In genomic region chr22:50016308-50016987, GRCh38 we compare ENCODE assay signal across 15 cellular contexts. TPM values are rescaled to one million over a fixed set of nuclear protein-coding genes. Genes with fewer than 3 reads are reported as not detected.
DNase-seq lines count a peak whose midpoint lies in the region; ATAC-seq, FAIRE-seq and TF ChIP-seq lines count a peak whose summit lies in the region.
"Had no signal": no experiment of that assay in that cellular context is flagged by ENCODE, and none has a peak within 500 bp of the region (broad histone marks: within the 10 kb centered on the region; RNA-seq: fewer than 3 reads in every experiment).

No MANE protein-coding gene starts in this region.

- H3K4me3 ChIP-seq in H1 (ENCODE audit: extremely low read depth in 1 of 4, insufficient read depth in 2 of 4, low read depth in 3 of 4, low read length in 4 of 4): no peak overlapping the region
- H3K4me3 ChIP-seq: body of pancreas, ovary, testis had no signal

- POLR2A ChIA-PET in H1 (lab: Charles Lee; ENCODE audit: partially characterized antibody): no interaction called here

- peaks cover 0 to 3% of the 10 kb centered on the region in 2 experiments for H4K20me1 ChIP-seq in H1 (replicated peaks in 1 of 2; ENCODE audit: control insufficient read depth in 1 of 2, insufficient read depth in 2 of 2, low read length in 2 of 2)

- peak overlapping the region; percentile 74 for H3K4me3 Mint-ChIP-seq in activated T-cell treated with anti-CD3 and anti-CD28 coated beads, Interleukin-2, amount 50 U/mL, for 24 hours
- peak overlapping the region; percentile 73 for H3K4me3 Mint-ChIP-seq in stimulated activated effector memory CD8-positive, alpha-beta T cell treated with anti-CD3 and anti-CD28 coated beads, Interleukin-12 subunit alpha, Interleukin-12 subunit beta, amount 100 ng/mL, for 72 hours

- no peak for TF ChIP-seq RAD21 in H1 (IDR thresholded peaks at IDR 0.05 in 1 of 2, conservative IDR thresholded peaks at IDR 0.05 in 1 of 2; ENCODE audit: low read depth in 2 of 2, low read length in 2 of 2)

- H3K27me3 Mint-ChIP-seq in activated T-cell treated with anti-CD3 and anti-CD28 coated beads, Interleukin-2, amount 50 U/mL, for 24 hours: peaks cover 11% of the 10 kb centered on the region

- H2AK5ac ChIP-seq in H1 (ENCODE audit: low read depth, low read length): no peak overlapping the region

- no peak overlapping the region for H2BK120ac ChIP-seq in H1 (replicated peaks; ENCODE audit: low read depth, low read length)

- no peaks in the 10 kb centered on the region; the same call in 1 of the 2 replicates for H3K79me1 ChIP-seq in H1 (ENCODE audit: low read depth, low read length)

- no peak overlapping the region for H3K27ac ChIP-seq in H1 (ENCODE audit: low read depth, low read length)
- H3K27ac ChIP-seq: body of pancreas, ovary, testis had no signal

- H3K36me3 Mint-ChIP-seq in activated T-cell treated with anti-CD3 and anti-CD28 coated beads, Interleukin-2, amount 50 U/mL, for 24 hours (ENCODE audit: low read depth): peaks cover 1% of the 10 kb centered on the region
- peaks cover 7% of the 10 kb centered on the region for H3K36me3 Mint-ChIP-seq in stimulated activated effector memory CD8-positive, alpha-beta T cell treated with anti-CD3 and anti-CD28 coated beads, Interleukin-12 subunit alpha, Interleukin-12 subunit beta, amount 100 ng/mL, for 72 hours

- H2BK5ac ChIP-seq in H1 (ENCODE audit: low read depth, low read length): no peak overlapping the region

- no peak overlapping the region for H4K91ac ChIP-seq in H1 (replicated peaks; ENCODE audit: insufficient read length, low read length)

- H2BK15ac ChIP-seq in H1 (ENCODE audit: low read length): no peak overlapping the region

- no peaks in the 10 kb centered on the region for H3K36me3 ChIP-seq in H1 (ENCODE audit: control insufficient read depth in 2 of 4, insufficient read depth in 4 of 4, low read length in 3 of 4)
- H3K36me3 ChIP-seq: ovary had no signal

- H3K9me3 ChIP-seq in H1 (ENCODE audit: insufficient read depth in 2 of 2, low read depth in 1 of 2, low read length in 1 of 2): peaks cover 0 to 12% of the 10 kb centered on the region in 2 experiments; a peak in 2 of 4 replicates
- H3K9me3 ChIP-seq: body of pancreas, ovary, testis had no signal

- H3K27ac Mint-ChIP-seq in activated T-cell treated with anti-CD3 and anti-CD28 coated beads, Interleukin-2, amount 50 U/mL, for 24 hours: no peak overlapping the region
- H3K27ac Mint-ChIP-seq in stimulated activated effector memory CD8-positive, alpha-beta T cell treated with anti-CD3 and anti-CD28 coated beads, Interleukin-12 subunit alpha, Interleukin-12 subunit beta, amount 100 ng/mL, for 72 hours: peak overlapping the region; percentile 23

- no peak overlapping the region for H3K9ac ChIP-seq in H1 (replicated peaks in 1 of 4; ENCODE audit: extremely low read depth in 1 of 4, low read depth in 3 of 4, low read length in 3 of 4)

- peaks cover 0 to 15% (median 8%) of the 10 kb centered on the region in 4 experiments; a peak in 6 of 7 replicates for H3K4me1 ChIP-seq in H1 (replicated peaks in 1 of 4; ENCODE audit: control insufficient read depth in 3 of 4, insufficient read depth in 4 of 4, low read length in 3 of 4)

- peak overlapping the region; percentile 51 for H4K8ac ChIP-seq in H1 (ENCODE audit: extremely low read depth, insufficient read depth, low read length)

- H3K4ac ChIP-seq in H1 (replicated peaks; ENCODE audit: insufficient read length, low read depth, low read length): no peak overlapping the region

- no peaks in the 10 kb centered on the region for H3K79me2 ChIP-seq in H1 (ENCODE audit: control insufficient read depth in 1 of 2, insufficient read depth in 2 of 2, low read length in 2 of 2)

- H3K4me1 Mint-ChIP-seq in activated T-cell treated with anti-CD3 and anti-CD28 coated beads, Interleukin-2, amount 50 U/mL, for 24 hours (ENCODE audit: low read depth): peaks cover 15% of the 10 kb centered on the region
- H3K4me1 Mint-ChIP-seq in stimulated activated effector memory CD8-positive, alpha-beta T cell treated with anti-CD3 and anti-CD28 coated beads, Interleukin-12 subunit alpha, Interleukin-12 subunit beta, amount 100 ng/mL, for 72 hours: peaks cover 14% of the 10 kb centered on the region

- no peaks in the 10 kb centered on the region for H3K9me3 Mint-ChIP-seq in activated T-cell treated with anti-CD3 and anti-CD28 coated beads, Interleukin-2, amount 50 U/mL, for 24 hours
- H3K9me3 Mint-ChIP-seq in stimulated activated effector memory CD8-positive, alpha-beta T cell treated with anti-CD3 and anti-CD28 coated beads, Interleukin-12 subunit alpha, Interleukin-12 subunit beta, amount 100 ng/mL, for 72 hours: no peaks in the 10 kb centered on the region

- H3K56ac ChIP-seq in H1 (replicated peaks; ENCODE audit: insufficient read length, low read depth, low read length): no peak overlapping the region

- H3K27me3 ChIP-seq in H1 (replicated peaks in 1 of 4; ENCODE audit: control insufficient read depth in 3 of 4, extremely low read depth in 1 of 4, insufficient read depth in 3 of 4, low read length in 3 of 4): peaks cover 18 to 47% (median 36%) of the 10 kb centered on the region in 4 experiments
- H3K27me3 ChIP-seq: body of pancreas, testis had no signal

- FAIRE-seq in H1 (lab: Jason Lieb, UNC): no peak

- 96% methylated on average over 18 of the region's 20 CpGs; no CpG with 5 or more reads in 1 of the 2 experiments for WGBS in H1 (ENCODE audit: extremely low coverage in 1 of 2, insufficient coverage in 1 of 2, insufficient read length in 1 of 2, insufficient replicate concordance in 2 of 2, low coverage in 1 of 2, low lambda C conversion rate in 2 of 2, missing lambda C conversion rate in 1 of 2), 2 experiments

- H2BK20ac ChIP-seq in H1 (ENCODE audit: low read length): no peak overlapping the region

- H3K4me2 ChIP-seq in H1 (ENCODE audit: insufficient read depth in 1 of 2, low read depth in 2 of 2, low read length in 2 of 2): no peak overlapping the region

- peak; percentile 15 for ATAC-seq in HG02588 (IDR thresholded peaks at IDR 0.05; ENCODE audit: unreplicated experiment)
- ATAC-seq in stimulated activated effector memory CD8-positive, alpha-beta T cell treated with anti-CD3 and anti-CD28 coated beads, Interleukin-12 subunit alpha, Interleukin-12 subunit beta, amount 100 ng/mL, for 72 hours: no peak
- ATAC-seq in GM21360 (IDR thresholded peaks at IDR 0.05; ENCODE audit: unreplicated experiment): no peak
- ATAC-seq: body of pancreas had no signal

- H3K18ac ChIP-seq in H1 (ENCODE audit: extremely low read depth, low read length): no peak overlapping the region

- H4K5ac ChIP-seq in H1 (ENCODE audit: insufficient read length, low read depth, low read length): no peak overlapping the region

- DNase-seq in activated T-cell treated with anti-CD3 and anti-CD28 coated beads, Interleukin-2, amount 50 U/mL, for 24 hours: no peak
- DNase-seq in activated T-cell treated with anti-CD3 and anti-CD28 coated beads, Interleukin-2, amount 50 U/mL, for 48 hours: no peak
- no peak for DNase-seq in H1 (ENCODE audit: low read depth in 1 of 2, low spot score in 2 of 2)
- DNase-seq in stimulated activated effector memory CD8-positive, alpha-beta T cell treated with anti-CD3 and anti-CD28 coated beads, Interleukin-12 subunit alpha, Interleukin-12 subunit beta, amount 100 ng/mL, for 72 hours (ENCODE audit: low spot score in 2 of 2): no peak
- DNase-seq in DMS114 treated with DMSO at 0.1 percent for 48 hours (lab: John Stamatoyannopoulos, UW; ENCODE audit: unreplicated experiment): no peak
- no peak for DNase-seq in GOT3 (lab: John Stamatoyannopoulos, UW)
- DNase-seq: foreskin melanocyte, midbrain, NCI-H1105, testis had no signal

- no peak overlapping the region; the same call in 1 of the 2 replicates for H2BK12ac ChIP-seq in H1 (ENCODE audit: low read depth, low read length)

- no peak overlapping the region for H3K23ac ChIP-seq in H1 (ENCODE audit: insufficient read length)

- no peak for TF ChIP-seq EP300 in H1 (IDR thresholded peaks at IDR 0.05; ENCODE audit: borderline replicate concordance in 1 of 2, low read depth in 2 of 2, low read length in 2 of 2)

- TF ChIP-seq POLR2A in H1 (IDR thresholded peaks at IDR 0.05; ENCODE audit: control extremely low read depth in 1 of 2, low read depth in 2 of 2, low read length in 2 of 2): no peak

- TF ChIP-seq CTCF in H1 (IDR thresholded peaks at IDR 0.05; ENCODE audit: control extremely low read depth in 1 of 3, insufficient read depth in 1 of 3, low read depth in 1 of 3, low read length in 3 of 3): no peak

- no peak overlapping the region for H2AFZ ChIP-seq in H1 (ENCODE audit: low read length)

- peaks cover 7% of the 10 kb centered on the region; the same call in 1 of the 2 replicates for H3K23me2 ChIP-seq in H1 (ENCODE audit: low read depth, low read length)

- CTCF ChIA-PET in H1 (lab: Charles Lee; ENCODE audit: partially characterized antibody): interaction anchor here (1.2 to 2.5 kb wide), 6 partner anchors 14 to 249 kb away, joined by 4 to 12 read pairs (median 6); no protein-coding TSS in a partner anchor

- no peak overlapping the region for H3K14ac ChIP-seq in H1 (ENCODE audit: insufficient read length)

RNA-seq across cellular contexts. Expression of gene IL17REL, which starts 3.9 kb away (rescaled TPM):
- 0.08 and 0.20 TPM in 2 replicates for total RNA-seq in H1 (2021; fragmentation: NEBNext Ultra II Directional; extraction: Animal tissue kit (Norgen Biotek cat#: 25700))
- polyA plus RNA-seq in H1 (2011; rRNA removed): 0.15 and 0.17 TPM in 2 replicates
- polyA plus RNA-seq in H1 (2011; cell fraction: cytosol; rRNA removed): 0.18 TPM
- 0.63 TPM for polyA plus RNA-seq in H1 (2011; cell fraction: nucleus; rRNA removed)
- 0.10 to 0.20 TPM (median 0.13 TPM) in 4 replicates for polyA plus RNA-seq in H1 (2012, experiment 1 of 2)
- polyA plus RNA-seq in H1 (2012, experiment 2 of 2): not detected
- 0.04 TPM for polyA plus RNA-seq in H1 (2013, experiment 1 of 2)
- polyA plus RNA-seq in H1 (2013, experiment 2 of 2): 0.02 TPM
- polyA minus RNA-seq in H1 (2011; rRNA and poly(A)+ RNA removed): 0.06 and 0.12 TPM in 2 replicates
- polyA minus RNA-seq in H1 (2011; cell fraction: cytosol; rRNA and poly(A)+ RNA removed): 0.29 TPM
- 0.90 TPM for polyA minus RNA-seq in H1 (2011; cell fraction: nucleus; rRNA and poly(A)+ RNA removed)
- total RNA-seq: body of pancreas had no signal
- polyA plus RNA-seq: AG04450 had no signal

RNA-seq across cellular contexts. Expression of gene TTLL8, which starts 41.6 kb away (rescaled TPM):
- total RNA-seq in H1 (2021; fragmentation: NEBNext Ultra II Directional; extraction: Animal tissue kit (Norgen Biotek cat#: 25700)): not detected in 2 replicates
- not detected in 2 replicates for polyA plus RNA-seq in H1 (2011; rRNA removed)
- not detected for polyA plus RNA-seq in H1 (2011; cell fraction: cytosol; rRNA removed)
- polyA plus RNA-seq in H1 (2011; cell fraction: nucleus; rRNA removed): not detected
- not detected in 4 replicates for polyA plus RNA-seq in H1 (2012, experiment 1 of 2)
- not detected for polyA plus RNA-seq in H1 (2012, experiment 2 of 2)
- not detected for polyA plus RNA-seq in H1 (2013, experiment 1 of 2)
- not detected for polyA plus RNA-seq in H1 (2013, experiment 2 of 2)
- not detected in 2 replicates for polyA minus RNA-seq in H1 (2011; rRNA and poly(A)+ RNA removed)
- not detected for polyA minus RNA-seq in H1 (2011; cell fraction: cytosol; rRNA and poly(A)+ RNA removed)
- polyA minus RNA-seq in H1 (2011; cell fraction: nucleus; rRNA and poly(A)+ RNA removed): not detected
- total RNA-seq: body of pancreas, ovary had no signal
- polyA plus RNA-seq: AG04450, ovary had no signal

RNA-seq across cellular contexts. Expression of gene PIM3, which starts 55.9 kb away (rescaled TPM):
- total RNA-seq in H1 (2021; fragmentation: NEBNext Ultra II Directional; extraction: Animal tissue kit (Norgen Biotek cat#: 25700)): 30.0 and 31.2 TPM in 2 replicates
- polyA plus RNA-seq in H1 (2011; rRNA removed): 22.6 and 40.2 TPM in 2 replicates
- polyA plus RNA-seq in H1 (2011; cell fraction: cytosol; rRNA removed): 20.5 TPM
- polyA plus RNA-seq in H1 (2011; cell fraction: nucleus; rRNA removed): 43.4 TPM
- polyA plus RNA-seq in H1 (2012, experiment 1 of 2): 16.0 to 28.8 TPM (median 24.5 TPM) in 4 replicates
- 23.8 TPM for polyA plus RNA-seq in H1 (2012, experiment 2 of 2)
- 20.9 TPM for polyA plus RNA-seq in H1 (2013, experiment 1 of 2)
- 21.1 TPM for polyA plus RNA-seq in H1 (2013, experiment 2 of 2)
- polyA minus RNA-seq in H1 (2011; rRNA and poly(A)+ RNA removed): 3.8 and 3.9 TPM in 2 replicates
- polyA minus RNA-seq in H1 (2011; cell fraction: cytosol; rRNA and poly(A)+ RNA removed): 17.7 TPM
- 20.5 TPM for polyA minus RNA-seq in H1 (2011; cell fraction: nucleus; rRNA and poly(A)+ RNA removed)
